25 cellular contexts compared by ENCODE assay signal in genomic region chr9:123438821-123439220, GRCh38.
DNase-seq lines count a peak whose midpoint lies in the region; ATAC-seq, FAIRE-seq and TF ChIP-seq lines count a peak whose summit lies in the region.
"Had no signal": no experiment of that assay in that cellular context is flagged by ENCODE, and none has a peak within 500 bp of the region (broad histone marks: within the 10 kb centered on the region; RNA-seq: fewer than 3 reads in every experiment).

No MANE protein-coding gene starts in this region.

- no peak for TF ChIP-seq CTCF in astrocyte (IDR thresholded peaks at IDR 0.05; ENCODE audit: insufficient read depth, low read depth, low read length)
- no peak for TF ChIP-seq CTCF in neural cell (IDR thresholded peaks at IDR 0.05; ENCODE audit: poor library complexity, severe bottlenecking)
- TF ChIP-seq CTCF in transverse colon (IDR thresholded peaks at IDR 0.05), result no peak

- H3K27ac ChIP-seq in astrocyte (ENCODE audit: low read depth, low read length), result no peak overlapping the region
- H3K27ac ChIP-seq in iPS DF 6.9 (ENCODE audit: low read length), result no peak overlapping the region
- H3K27ac ChIP-seq in neural cell (ENCODE audit: low read length), result peak overlapping the region; percentile 38
- H3K27ac ChIP-seq in transverse colon, result no peak overlapping the region
- H3K27ac ChIP-seq: A549, BLaER1, brain microvascular endothelial cell, colonic mucosa, epithelial cell of prostate, right atrium auricular region had no signal

- peaks cover 5% of the 10 kb centered on the region for H3K36me3 Mint-ChIP-seq in astrocyte (ENCODE audit: low read depth, unreplicated experiment)

- H2AFZ ChIP-seq in astrocyte (ENCODE audit: low read depth, low read length) (peak overlapping the region; percentile 22), neural cell (ENCODE audit: low read depth, low read length) (peak overlapping the region; percentile 7)

- peaks cover 12% of the 10 kb centered on the region for H3K4me1 Mint-ChIP-seq in astrocyte (ENCODE audit: low read depth, unreplicated experiment)

- TF ChIP-seq POLR2A in transverse colon (IDR thresholded peaks at IDR 0.05), result no peak

- H4K20me1 ChIP-seq in astrocyte (ENCODE audit: insufficient read depth, low read length), result no peaks in the 10 kb centered on the region
- H4K20me1 ChIP-seq in neural cell (ENCODE audit: insufficient read depth), result no peaks in the 10 kb centered on the region
- H4K20me1 ChIP-seq: BLaER1 had no signal

- peak overlapping the region; percentile 37 for H3K4me2 ChIP-seq in astrocyte (ENCODE audit: low read length)
- H3K4me2 ChIP-seq in neural cell (ENCODE audit: low read length), result peak overlapping the region; percentile 26
- H3K4me2 ChIP-seq: A549, BLaER1 had no signal

- H3K9me3 Mint-ChIP-seq in astrocyte (ENCODE audit: unreplicated experiment), result no peaks in the 10 kb centered on the region
- H3K9me3 Mint-ChIP-seq: activated naive CD8-positive, alpha-beta T cell treated with anti-CD3 and anti-CD28 coated beads, Interleukin-2, amount 10 ng/mL, durations not matched to agents 7 days and 5 days had no signal

- TF ChIP-seq RAD21 in neural cell (conservative IDR thresholded peaks at IDR 0.05), result no peak

- FAIRE-seq in astrocyte (lab: Jason Lieb, UNC), result no peak
- FAIRE-seq: A549, TTC549 had no signal

- TF ChIP-seq EP300 in neural cell (conservative IDR thresholded peaks at IDR 0.05; ENCODE audit: poor library complexity, severe bottlenecking) (no peak), transverse colon (IDR thresholded peaks at IDR 0.05; ENCODE audit: low read depth) (no peak)

- H3K9me3 ChIP-seq in astrocyte (ENCODE audit: insufficient read depth, low read depth, low read length) (no peaks in the 10 kb centered on the region), iPS DF 6.9 (ENCODE audit: control insufficient read depth, insufficient read depth, low read length) (no peaks in the 10 kb centered on the region), neural cell (ENCODE audit: low read length) (no peaks in the 10 kb centered on the region), transverse colon (no peaks in the 10 kb centered on the region)
- H3K9me3 ChIP-seq: A549, BLaER1, colonic mucosa, right atrium auricular region had no signal

- intact Hi-C loops in transverse colon (cut with DNase I; ENCODE audit: low total_unique reads), result no loop called here

- ATAC-seq in GM18517 (IDR thresholded peaks at IDR 0.05; ENCODE audit: unreplicated experiment), result no peak
- ATAC-seq in GM21360 (IDR thresholded peaks at IDR 0.05; ENCODE audit: unreplicated experiment), result no peak
- ATAC-seq: A549, left cardiac atrium, PC-3 had no signal

- H3K4me1 ChIP-seq in astrocyte (ENCODE audit: insufficient read depth, low read length), result peaks cover 10% of the 10 kb centered on the region
- no peaks in the 10 kb centered on the region for H3K4me1 ChIP-seq in iPS DF 6.9 (ENCODE audit: control insufficient read depth, insufficient read depth, low read length)
- no peaks in the 10 kb centered on the region for H3K4me1 ChIP-seq in transverse colon
- H3K4me1 ChIP-seq: A549, BLaER1, colonic mucosa, right atrium auricular region had no signal

- no CpG with 5 or more reads among the region's 4 CpGs for WGBS in iPS DF 6.9 (ENCODE audit: insufficient coverage, insufficient read length)
- WGBS in transverse colon (ENCODE audit: low coverage in 1 of 2), 2 donors, result 80 to 98% methylated on average over 2 to 4 of the region's 4 CpGs

- H3K27me3 ChIP-seq in astrocyte (ENCODE audit: insufficient read depth, low read length), result no peaks in the 10 kb centered on the region
- no peaks in the 10 kb centered on the region for H3K27me3 ChIP-seq in iPS DF 6.9 (ENCODE audit: control insufficient read depth, insufficient read depth, low read length)
- no peaks in the 10 kb centered on the region for H3K27me3 ChIP-seq in neural cell (ENCODE audit: insufficient read depth, low read depth, low read length)
- H3K27me3 ChIP-seq in transverse colon, result no peaks in the 10 kb centered on the region
- H3K27me3 ChIP-seq: BLaER1, brain microvascular endothelial cell, colonic mucosa, right atrium auricular region had no signal

- H3K27me3 Mint-ChIP-seq in astrocyte (ENCODE audit: low read depth, unreplicated experiment), result peaks cover 9% of the 10 kb centered on the region
- H3K27me3 Mint-ChIP-seq: activated naive CD8-positive, alpha-beta T cell treated with anti-CD3 and anti-CD28 coated beads, Interleukin-2, amount 10 ng/mL, durations not matched to agents 7 days and 5 days had no signal

- H3K27ac Mint-ChIP-seq in astrocyte (ENCODE audit: unreplicated experiment), result peak overlapping the region; percentile 88
- H3K27ac Mint-ChIP-seq: activated naive CD8-positive, alpha-beta T cell treated with anti-CD3 and anti-CD28 coated beads, Interleukin-2, amount 10 ng/mL, durations not matched to agents 7 days and 5 days had no signal

- no peak overlapping the region for H3K4me3 ChIP-seq in astrocyte (ENCODE audit: insufficient read depth, low read depth, low read length)
- H3K4me3 ChIP-seq in iPS DF 6.9 (ENCODE audit: low read length), result no peak overlapping the region
- H3K4me3 ChIP-seq in neural cell (ENCODE audit: low read length), result peak overlapping the region; percentile 40
- no peak overlapping the region for H3K4me3 ChIP-seq in transverse colon
- H3K4me3 ChIP-seq: A549, BLaER1, colonic mucosa, right atrium auricular region had no signal

- H3K79me2 ChIP-seq in astrocyte (ENCODE audit: insufficient read depth, low read length) (no peaks in the 10 kb centered on the region), neural cell (replicated peaks; ENCODE audit: insufficient read depth, low read length) (no peaks in the 10 kb centered on the region)

- H3K9me2 ChIP-seq in neural cell (ENCODE audit: insufficient read depth, low read length), result no peaks in the 10 kb centered on the region

- DNase-seq in EH (ENCODE audit: low read depth) (peak; percentile 17), astrocyte (ENCODE audit: low read depth) (peak; percentile 6), iPS DF 6.9 (ENCODE audit: low read depth, low spot score) (peak; percentile 39), CD1c-positive myeloid dendritic cell (ENCODE audit: extremely low spot score) (no peak), transverse colon (no peak)
- DNase-seq: activated naive CD8-positive, alpha-beta T cell treated with anti-CD3 and anti-CD28 coated beads, Interleukin-2, amount 10 ng/mL, durations not matched to agents 7 days and 5 days; brain microvascular endothelial cell; colonic mucosa; GDM1; left cardiac atrium; NCI-H187; NCI-H2227 treated with DMSO at 0.1 percent for 48 hours; occipital lobe; PC-3; SHP77 treated with DMSO at 0.1 percent for 48 hours; stimulated activated CD4-positive, alpha-beta T cell treated with anti-CD3 and anti-CD28 coated beads, Interleukin-15, amount 100 ng/mL, for 24 hours; substantia nigra had no signal

- H3F3A ChIP-seq in neural cell (ENCODE audit: insufficient read depth, low read length, poor library complexity, severe bottlenecking), result peaks cover 5% of the 10 kb centered on the region

- in situ Hi-C loops in transverse colon (cut with MboI; ENCODE audit: low pct_ligation_motif_present in 1 of 4, low pct_unique_long_range_greater_than_20kb in 1 of 4, low sequenced_read_pairs in 3 of 4), result no loop called here

- H3K36me3 ChIP-seq in astrocyte (ENCODE audit: insufficient read depth, low read length), result no peaks in the 10 kb centered on the region
- no peaks in the 10 kb centered on the region for H3K36me3 ChIP-seq in iPS DF 6.9 (ENCODE audit: control insufficient read depth, insufficient read depth, low read length)
- no peaks in the 10 kb centered on the region for H3K36me3 ChIP-seq in neural cell (ENCODE audit: insufficient read depth, low read length)
- H3K36me3 ChIP-seq in transverse colon, result peaks cover 0 to 22% (median 6%) of the 10 kb centered on the region in 4 donors
- H3K36me3 ChIP-seq: brain microvascular endothelial cell, colonic mucosa, right atrium auricular region had no signal

- no peak overlapping the region for H3K4me3 Mint-ChIP-seq in astrocyte (ENCODE audit: unreplicated experiment)
- H3K4me3 Mint-ChIP-seq: activated naive CD8-positive, alpha-beta T cell treated with anti-CD3 and anti-CD28 coated beads, Interleukin-2, amount 10 ng/mL, durations not matched to agents 7 days and 5 days had no signal

- H3K9ac ChIP-seq in astrocyte (ENCODE audit: low read length) (no peak overlapping the region), neural cell (ENCODE audit: low read length) (peak overlapping the region; percentile 48)
- H3K9ac ChIP-seq: BLaER1 had no signal

TF ChIP-seq in neural cell, 6 proteins besides CTCF, POLR2A, EP300 and RAD21:
- TF ChIP-seq REST (IDR thresholded peaks at IDR 0.05; ENCODE audit: borderline replicate concordance) (peak; percentile 92), EZH2 (IDR thresholded peaks at IDR 0.05; ENCODE audit: borderline replicate concordance, insufficient read depth, low read length, poor library complexity, severe bottlenecking) (no peak)

Comparison
In these comparisons a context has a peak if more than half of its experiments do, and no peak if none do; other contexts are left out.
1. DNase-seq: peak in EH (single experiment), astrocyte (single experiment) and iPS DF 6.9 (single experiment); none in CD1c-positive myeloid dendritic cell (single experiment) and transverse colon (single experiment).